In genomic region chr19:34990578-34991192, GRCh38 we compare ENCODE assay signal across 23 cellular contexts. TPM values are rescaled to one million over a fixed set of nuclear protein-coding genes. Genes with fewer than 3 reads are reported as not detected.
DNase-seq lines count a peak whose midpoint lies in the region; ATAC-seq, FAIRE-seq and TF ChIP-seq lines count a peak whose summit lies in the region.
"Had no signal": no experiment of that assay in that cellular context is flagged by ENCODE, and none has a peak within 500 bp of the region (broad histone marks: within the 10 kb centered on the region; RNA-seq: fewer than 3 reads in every experiment).

No MANE protein-coding gene starts in this region.

- H3K9me3 Mint-ChIP-seq in activated CD4-positive, alpha-beta T cell treated with anti-CD3 and anti-CD28 coated beads, Interleukin-2, amount 10 ng/mL, durations not matched to agents 24 days and 14 days: no peaks in the 10 kb centered on the region
- H3K9me3 Mint-ChIP-seq in activated T-cell treated with anti-CD3 and anti-CD28 coated beads, Interleukin-2, amount 50 U/mL, for 72 hours: peaks cover 0 to 1% of the 10 kb centered on the region in 2 donors
- H3K9me3 Mint-ChIP-seq: central memory CD8-positive, alpha-beta T cell; effector memory CD8-positive, alpha-beta T cell had no signal

- no peak overlapping the region for H3K9ac ChIP-seq in MM.1S (ENCODE audit: low read length)
- H3K9ac ChIP-seq: BLaER1 treated with 17β-estradiol and CSF1 and Interleukin-3, amounts not matched to agents 10 nM and 100 nM had no signal

- no peaks in the 10 kb centered on the region for H4K20me1 ChIP-seq in MM.1S (ENCODE audit: insufficient read depth, low read length)
- H4K20me1 ChIP-seq: BLaER1 treated with 17β-estradiol and CSF1 and Interleukin-3, amounts not matched to agents 10 nM and 100 nM had no signal

- peak overlapping the region; percentile 94 for H3K27ac Mint-ChIP-seq in activated CD4-positive, alpha-beta T cell treated with anti-CD3 and anti-CD28 coated beads, Interleukin-2, amount 10 ng/mL, durations not matched to agents 24 days and 14 days
- peak overlapping the region; percentile 79 for H3K27ac Mint-ChIP-seq in activated T-cell treated with anti-CD3 and anti-CD28 coated beads, Interleukin-2, amount 50 U/mL, for 72 hours
- H3K27ac Mint-ChIP-seq: effector memory CD8-positive, alpha-beta T cell had no signal

- no peaks in the 10 kb centered on the region for H3K9me2 ChIP-seq in MM.1S (replicated peaks; ENCODE audit: insufficient read depth, low read length)

- no peak overlapping the region for H2AFZ ChIP-seq in MM.1S (ENCODE audit: low read length)

- H3K4me3 ChIP-seq in MM.1S (ENCODE audit: low read length): no peak overlapping the region
- H3K4me3 ChIP-seq: BLaER1 treated with 17β-estradiol and CSF1 and Interleukin-3, amounts not matched to agents 10 nM and 100 nM; right lobe of liver; SJSA1; stomach; upper lobe of right lung had no signal

- FAIRE-seq in GM12891 (lab: Jason Lieb, UNC): peak; percentile 16
- FAIRE-seq: A204.1, islet of Langerhans had no signal

- no peak overlapping the region for H3K4me2 ChIP-seq in MM.1S (ENCODE audit: low read depth, low read length)

- DNase-seq in activated CD4-positive, alpha-beta T cell treated with anti-CD3 and anti-CD28 coated beads, Interleukin-2, amount 10 ng/mL, durations not matched to agents 24 days and 14 days: no peak
- no peak for DNase-seq in activated CD4-positive, alpha-beta T cell treated with anti-CD3 and anti-CD28 coated beads for 4 hours
- DNase-seq in GM12891 (ENCODE audit: insufficient read length, low spot score): no peak
- DNase-seq in activated T-cell treated with anti-CD3 and anti-CD28 coated beads, Interleukin-2, amount 50 U/mL, for 72 hours: peak; percentile 67 to 81
- DNase-seq in stimulated activated CD4-positive, alpha-beta T cell treated with anti-CD3 and anti-CD28 coated beads, Interleukin-4, amount 100 ng/mL, for 24 hours: peak; percentile 64
- DNase-seq in foreskin keratinocyte: no peak
- DNase-seq in MM.1S: no peak
- DNase-seq: amniotic stem cell; effector memory CD8-positive, alpha-beta T cell; GF-D8; H7; head of caudate nucleus; NCI-H526; stomach; upper lobe of right lung had no signal

- peaks cover 2% of the 10 kb centered on the region for H3K36me3 Mint-ChIP-seq in activated CD4-positive, alpha-beta T cell treated with anti-CD3 and anti-CD28 coated beads, Interleukin-2, amount 10 ng/mL, durations not matched to agents 24 days and 14 days (ENCODE audit: low read depth)
- peaks cover 0 to 10% of the 10 kb centered on the region in 2 donors for H3K36me3 Mint-ChIP-seq in activated T-cell treated with anti-CD3 and anti-CD28 coated beads, Interleukin-2, amount 50 U/mL, for 72 hours (ENCODE audit: insufficient read depth in 2 of 2)

- H3K36me3 ChIP-seq in MM.1S (replicated peaks; ENCODE audit: insufficient read depth, low read length): no peaks in the 10 kb centered on the region
- H3K36me3 ChIP-seq: right lobe of liver, SJSA1, stomach, upper lobe of right lung had no signal

- no peaks in the 10 kb centered on the region for H3F3A ChIP-seq in MM.1S (ENCODE audit: insufficient read depth, low read length)

- H3K27ac ChIP-seq in foreskin keratinocyte (no peak overlapping the region), MM.1S (ENCODE audit: low read length) (no peak overlapping the region)
- H3K27ac ChIP-seq: BLaER1 treated with 17β-estradiol and CSF1 and Interleukin-3, amounts not matched to agents 10 nM and 100 nM; right lobe of liver; SJSA1; stomach; upper lobe of right lung had no signal

- H3K27me3 Mint-ChIP-seq in activated CD4-positive, alpha-beta T cell treated with anti-CD3 and anti-CD28 coated beads, Interleukin-2, amount 10 ng/mL, durations not matched to agents 24 days and 14 days: peaks cover 2% of the 10 kb centered on the region
- H3K27me3 Mint-ChIP-seq in activated T-cell treated with anti-CD3 and anti-CD28 coated beads, Interleukin-2, amount 50 U/mL, for 72 hours (ENCODE audit: low read depth): no peaks in the 10 kb centered on the region
- H3K27me3 Mint-ChIP-seq: central memory CD8-positive, alpha-beta T cell; effector memory CD8-positive, alpha-beta T cell had no signal

- peak overlapping the region; percentile 31 for H3K4me3 Mint-ChIP-seq in activated CD4-positive, alpha-beta T cell treated with anti-CD3 and anti-CD28 coated beads, Interleukin-2, amount 10 ng/mL, durations not matched to agents 24 days and 14 days
- peak overlapping the region; percentile 59 to 65 for H3K4me3 Mint-ChIP-seq in activated T-cell treated with anti-CD3 and anti-CD28 coated beads, Interleukin-2, amount 50 U/mL, for 72 hours
- H3K4me3 Mint-ChIP-seq: central memory CD8-positive, alpha-beta T cell; effector memory CD8-positive, alpha-beta T cell had no signal

- no peak for TF ChIP-seq POLR2A in GM12891 (IDR thresholded peaks at IDR 0.05; ENCODE audit: low read depth, low read length)

- H3K79me2 ChIP-seq in MM.1S (ENCODE audit: low read length): no peaks in the 10 kb centered on the region

- H3K27me3 ChIP-seq in foreskin keratinocyte (no peaks in the 10 kb centered on the region), MM.1S (replicated peaks; ENCODE audit: insufficient read depth, low read length) (peaks cover 8% of the 10 kb centered on the region; the same call in 1 of the 2 replicates)
- H3K27me3 ChIP-seq: BLaER1 treated with 17β-estradiol and CSF1 and Interleukin-3, amounts not matched to agents 10 nM and 100 nM; right lobe of liver; SJSA1; stomach; upper lobe of right lung had no signal

- peak; percentile 84 to 92 for ATAC-seq in activated T-cell treated with anti-CD3 and anti-CD28 coated beads, Interleukin-2, amount 50 U/mL, for 72 hours (replicated peaks in 1 of 2)
- no peak for ATAC-seq in GM19395 (IDR thresholded peaks at IDR 0.05; ENCODE audit: unreplicated experiment)
- ATAC-seq in foreskin keratinocyte: no peak
- ATAC-seq: effector memory CD8-positive, alpha-beta T cell; right lobe of liver; upper lobe of right lung had no signal

- H3K4me1 Mint-ChIP-seq in activated CD4-positive, alpha-beta T cell treated with anti-CD3 and anti-CD28 coated beads, Interleukin-2, amount 10 ng/mL, durations not matched to agents 24 days and 14 days: peaks cover 24% of the 10 kb centered on the region
- H3K4me1 Mint-ChIP-seq in activated T-cell treated with anti-CD3 and anti-CD28 coated beads, Interleukin-2, amount 50 U/mL, for 72 hours (ENCODE audit: low read depth): peaks cover 69% of the 10 kb centered on the region

- no peaks in the 10 kb centered on the region for H3K9me3 ChIP-seq in MM.1S (replicated peaks; ENCODE audit: insufficient read depth, low read length)
- H3K9me3 ChIP-seq: right lobe of liver, SJSA1, stomach, upper lobe of right lung had no signal

- intact Hi-C loops in activated CD4-positive, alpha-beta T cell treated with anti-CD3 and anti-CD28 coated beads, Interleukin-2, amount 10 ng/mL, durations not matched to agents 24 days and 14 days (cut with micrococcal nuclease): loop anchor here (1.0 to 2.0 kb wide), 2 partner anchors 11 to 18 kb away; no protein-coding TSS in a partner anchor

- no peaks in the 10 kb centered on the region for H3K4me1 ChIP-seq in foreskin keratinocyte
- 0 out of 2 replicates have a peak, but pooled peaks cover 10% of the 10 kb centered on the region for H3K4me1 ChIP-seq in MM.1S (ENCODE audit: low read length)

- TF ChIP-seq CTCF in foreskin keratinocyte (conservative IDR thresholded peaks at IDR 0.05) (no peak), MM.1S (IDR thresholded peaks at IDR 0.05; ENCODE audit: low read length) (no peak)

TF ChIP-seq in GM12891, 5 proteins besides CTCF, POLR2A, EP300 and RAD21:
- TF ChIP-seq TAF1 (IDR thresholded peaks at IDR 0.05; ENCODE audit: low read depth, low read length) (no peak), SPI1 (IDR thresholded peaks at IDR 0.05; ENCODE audit: low read depth, low read length) (no peak), POLR2AphosphoS5 (IDR thresholded peaks at IDR 0.05; ENCODE audit: low read depth, low read length) (no peak), POU2F2 (IDR thresholded peaks at IDR 0.05; ENCODE audit: low read depth, low read length) (no peak), PAX5 (IDR thresholded peaks at IDR 0.05; ENCODE audit: insufficient read depth, low read length, severe bottlenecking) (no peak)
TF ChIP-seq in GM12891: peak in this region for 0.

RNA-seq across cellular contexts. Expression of gene GRAMD1A, which starts 9.4 kb away (rescaled TPM):
- 160 and 176 TPM in 2 replicates for total RNA-seq in activated CD4-positive, alpha-beta T cell treated with anti-CD3 and anti-CD28 coated beads, Interleukin-2, amount 10 ng/mL, durations not matched to agents 24 days and 14 days
- 58.2 TPM for polyA plus RNA-seq in GM12891 (2012; ENCODE audit: low read depth, missing spikeins)
- 100 to 1,000 TPM; 233 to 236 TPM for total RNA-seq in activated T-cell treated with anti-CD3 and anti-CD28 coated beads, Interleukin-2, amount 50 U/mL, for 72 hours
- 26.4 and 27.5 TPM in 2 replicates for total RNA-seq in foreskin keratinocyte
- 34.0 and 38.7 TPM in 2 replicates for polyA plus RNA-seq in foreskin keratinocyte

RNA-seq across cellular contexts. Expression of gene ZNF792, which starts 26.7 kb away (rescaled TPM):
- 5.0 and 5.8 TPM in 2 replicates for total RNA-seq in activated CD4-positive, alpha-beta T cell treated with anti-CD3 and anti-CD28 coated beads, Interleukin-2, amount 10 ng/mL, durations not matched to agents 24 days and 14 days
- polyA plus RNA-seq in GM12891 (2012; ENCODE audit: low read depth, missing spikeins): 1.4 TPM
- total RNA-seq in activated T-cell treated with anti-CD3 and anti-CD28 coated beads, Interleukin-2, amount 50 U/mL, for 72 hours: 1 to 10 TPM; 8.3 to 9.1 TPM
- 3.2 and 3.6 TPM in 2 replicates for total RNA-seq in foreskin keratinocyte
- 0.72 and 0.95 TPM in 2 replicates for polyA plus RNA-seq in foreskin keratinocyte

RNA-seq across cellular contexts. Expression of gene SCN1B, which starts 39.6 kb away (rescaled TPM):
- total RNA-seq in activated CD4-positive, alpha-beta T cell treated with anti-CD3 and anti-CD28 coated beads, Interleukin-2, amount 10 ng/mL, durations not matched to agents 24 days and 14 days: 0.78 and 0.96 TPM in 2 replicates
- polyA plus RNA-seq in GM12891 (2012; ENCODE audit: low read depth, missing spikeins): 0.18 TPM
- 1 to 10 TPM; 2.7 to 4.7 TPM for total RNA-seq in activated T-cell treated with anti-CD3 and anti-CD28 coated beads, Interleukin-2, amount 50 U/mL, for 72 hours
- 0.21 and 0.48 TPM in 2 replicates for total RNA-seq in foreskin keratinocyte
- polyA plus RNA-seq in foreskin keratinocyte: 0.25 and 0.43 TPM in 2 replicates

RNA-seq across cellular contexts. Expression of gene HPN, which starts 50.8 kb away (rescaled TPM):
- total RNA-seq in activated CD4-positive, alpha-beta T cell treated with anti-CD3 and anti-CD28 coated beads, Interleukin-2, amount 10 ng/mL, durations not matched to agents 24 days and 14 days: 0.09 TPM in 1 of 2 replicates, not detected in the other
- polyA plus RNA-seq in GM12891 (2012; ENCODE audit: low read depth, missing spikeins): 0.06 TPM
- total RNA-seq in activated T-cell treated with anti-CD3 and anti-CD28 coated beads, Interleukin-2, amount 50 U/mL, for 72 hours: under 1 TPM; 0.19 to 0.30 TPM
- total RNA-seq in foreskin keratinocyte: not detected in 2 replicates
- polyA plus RNA-seq in foreskin keratinocyte: not detected in 2 replicates
- total RNA-seq: osteocyte, SJSA1 had no signal

Comparison
In these comparisons a context has a peak if more than half of its experiments do, and no peak if none do; other contexts are left out.
1. DNase-seq: peak in activated T-cell treated with anti-CD3 and anti-CD28 coated beads, Interleukin-2, amount 50 U/mL, for 72 hours (2 of 2) and stimulated activated CD4-positive, alpha-beta T cell treated with anti-CD3 and anti-CD28 coated beads, Interleukin-4, amount 100 ng/mL, for 24 hours (single experiment); none in activated CD4-positive, alpha-beta T cell treated with anti-CD3 and anti-CD28 coated beads, Interleukin-2, amount 10 ng/mL, durations not matched to agents 24 days and 14 days (single experiment), activated CD4-positive, alpha-beta T cell treated with anti-CD3 and anti-CD28 coated beads for 4 hours (0 of 2), GM12891 (single experiment), foreskin keratinocyte (0 of 2) and MM.1S (single experiment).
2. ATAC-seq: peak in activated T-cell treated with anti-CD3 and anti-CD28 coated beads, Interleukin-2, amount 50 U/mL, for 72 hours (2 of 2); none in GM19395 (single experiment) and foreskin keratinocyte (single experiment).